In the genomic region with DNA sequence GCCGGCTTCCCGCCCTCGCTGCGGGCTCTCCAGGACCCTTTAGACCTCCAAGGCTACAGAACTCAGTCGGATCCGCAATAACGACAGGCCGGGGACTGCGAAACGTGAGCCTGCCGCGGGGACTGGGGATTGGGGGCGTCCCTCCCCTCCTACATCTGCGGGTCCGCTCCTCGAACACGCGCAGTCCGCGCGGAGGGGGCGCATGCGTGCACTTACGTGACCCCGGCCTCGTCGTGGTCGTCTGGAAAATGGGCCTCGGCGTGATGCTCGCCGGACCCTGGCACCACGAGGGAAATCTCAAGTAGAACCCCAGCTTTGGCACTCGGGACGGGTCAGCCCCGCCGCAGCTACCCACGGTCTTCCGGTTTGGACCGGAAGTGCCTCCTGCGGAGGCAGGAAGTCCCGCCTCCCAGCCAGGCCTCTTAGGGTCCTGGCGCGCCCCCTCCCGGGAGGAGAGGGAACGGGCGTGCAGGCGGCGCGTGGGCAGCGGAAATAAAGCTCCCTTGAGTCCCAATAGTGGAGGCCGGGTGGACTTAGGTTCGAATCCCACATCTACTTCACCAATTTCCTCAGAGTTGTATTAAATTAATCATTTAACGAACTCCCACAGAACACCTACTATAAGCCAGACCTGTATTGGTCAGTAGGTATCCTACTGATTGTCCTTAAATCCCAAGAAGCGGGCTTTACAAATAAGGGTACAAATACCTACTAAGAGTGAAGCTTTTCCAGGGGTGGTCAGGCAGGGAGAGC, we compare ENCODE assay signal across 8 cellular contexts. TPM values are rescaled to one million over a fixed set of nuclear protein-coding genes. Genes with fewer than 3 reads are reported as not detected.
DNase-seq lines count a peak whose midpoint lies in the region; ATAC-seq, FAIRE-seq and TF ChIP-seq lines count a peak whose summit lies in the region.

A gene with protein sequence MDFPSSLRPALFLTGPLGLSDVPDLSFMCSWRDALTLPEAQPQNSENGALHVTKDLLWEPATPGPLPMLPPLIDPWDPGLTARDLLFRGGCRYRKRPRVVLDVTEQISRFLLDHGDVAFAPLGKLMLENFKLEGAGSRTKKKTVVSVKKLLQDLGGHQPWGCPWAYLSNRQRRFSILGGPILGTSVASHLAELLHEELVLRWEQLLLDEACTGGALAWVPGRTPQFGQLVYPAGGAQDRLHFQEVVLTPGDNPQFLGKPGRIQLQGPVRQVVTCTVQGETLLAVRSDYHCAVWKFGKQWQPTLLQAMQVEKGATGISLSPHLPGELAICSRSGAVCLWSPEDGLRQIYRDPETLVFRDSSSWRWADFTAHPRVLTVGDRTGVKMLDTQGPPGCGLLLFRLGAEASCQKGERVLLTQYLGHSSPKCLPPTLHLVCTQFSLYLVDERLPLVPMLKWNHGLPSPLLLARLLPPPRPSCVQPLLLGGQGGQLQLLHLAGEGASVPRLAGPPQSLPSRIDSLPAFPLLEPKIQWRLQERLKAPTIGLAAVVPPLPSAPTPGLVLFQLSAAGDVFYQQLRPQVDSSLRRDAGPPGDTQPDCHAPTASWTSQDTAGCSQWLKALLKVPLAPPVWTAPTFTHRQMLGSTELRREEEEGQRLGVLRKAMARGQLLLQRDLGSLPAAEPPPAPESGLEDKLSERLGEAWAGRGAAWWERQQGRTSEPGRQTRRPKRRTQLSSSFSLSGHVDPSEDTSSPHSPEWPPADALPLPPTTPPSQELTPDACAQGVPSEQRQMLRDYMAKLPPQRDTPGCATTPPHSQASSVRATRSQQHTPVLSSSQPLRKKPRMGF (minus strand): TSS at position 373 of the 753 bp plus-strand sequence. CDS start 2,069 bp downstream, outside the sequence.

- peak within 1 kb of the TSS; percentile 89 to 97 for H3K4me3 ChIP-seq in kidney (ENCODE audit: low read length in 2 of 2)

- peak; percentile 93 for TF ChIP-seq CTCF in kidney (IDR thresholded peaks at IDR 0.05; ENCODE audit: borderline replicate concordance, extremely low read depth, insufficient read depth)

- intact Hi-C loops in kidney (cut with DNase I) = no loop called here

- H3K36me3 ChIP-seq in kidney (ENCODE audit: control insufficient read depth in 1 of 2, insufficient read depth in 2 of 2, low read length in 2 of 2) = peaks cover 3 to 12% of the 10 kb centered on the region in 2 donors

- ATAC-seq in GM19025 (IDR thresholded peaks at IDR 0.05; ENCODE audit: low read depth, unreplicated experiment) = peak; percentile 96
- peak; percentile 95 for ATAC-seq in HG03342 (IDR thresholded peaks at IDR 0.05; ENCODE audit: unreplicated experiment)

- DNase-seq in AG20443 (ENCODE audit: low spot score) (peak; percentile 98), NCI-H460 (ENCODE audit: extremely low read depth, low read depth) (peak; percentile 87), cerebellum (ENCODE audit: low spot score) (peak; percentile 94), kidney (peak; percentile 97)
- peak; percentile 95 for DNase-seq in activated CD4-positive, CD25-positive, alpha-beta regulatory T cell treated with anti-CD3 and anti-CD28 coated beads, Interleukin-2, amount 50 U/mL, for 72 hours
- peak; percentile 92 for DNase-seq in stimulated activated CD4-positive, alpha-beta T cell treated with anti-CD3 and anti-CD28 coated beads, Interleukin-15, amount 100 ng/mL, for 24 hours

- FAIRE-seq in kidney (lab: Jason Lieb, UNC) = no peak

- peaks cover 4 to 8% of the 10 kb centered on the region in 2 donors for H3K4me1 ChIP-seq in kidney (ENCODE audit: control insufficient read depth in 1 of 2, insufficient read depth in 1 of 2, low read depth in 1 of 2, low read length in 2 of 2)

- peak within 1 kb of the TSS; percentile 88 to 97 for H3K9ac ChIP-seq in kidney (ENCODE audit: low read length in 2 of 2)

- H3K9me3 ChIP-seq in kidney (ENCODE audit: control insufficient read depth in 1 of 2, low read length in 2 of 2) = no peaks in the 10 kb centered on the region

- peak within 1 kb of the TSS; percentile 1 to 47 for H3K27ac ChIP-seq in kidney (ENCODE audit: low read depth in 2 of 2, low read length in 2 of 2)

RNA-seq across cellular contexts. Expression of the gene that starts here (rescaled TPM):
- 10.4 and 15.5 TPM in 2 replicates for total RNA-seq in NCI-H460 (2014; rRNA removed; shearing (Covaris generic))
- 108 and 137 TPM in 2 replicates for polyA plus RNA-seq in NCI-H460 (2014; cell fraction: nucleus; rRNA removed)
- total RNA-seq in cerebellum (24.9 TPM), kidney (64.7 TPM)
- 24.7 TPM for polyA plus RNA-seq in kidney (ENCODE audit: insufficient read depth, low read depth, low replicate concordance)

Comparison
In these comparisons a context has a peak if more than half of its experiments do, and no peak if none do; other contexts are left out.
1. Peak in every context shown above with its lines: DNase-seq, ATAC-seq, H3K4me3 ChIP-seq and H3K27ac ChIP-seq.